Comparison of ENCODE assay signal across 8 cellular contexts in the genomic region with DNA sequence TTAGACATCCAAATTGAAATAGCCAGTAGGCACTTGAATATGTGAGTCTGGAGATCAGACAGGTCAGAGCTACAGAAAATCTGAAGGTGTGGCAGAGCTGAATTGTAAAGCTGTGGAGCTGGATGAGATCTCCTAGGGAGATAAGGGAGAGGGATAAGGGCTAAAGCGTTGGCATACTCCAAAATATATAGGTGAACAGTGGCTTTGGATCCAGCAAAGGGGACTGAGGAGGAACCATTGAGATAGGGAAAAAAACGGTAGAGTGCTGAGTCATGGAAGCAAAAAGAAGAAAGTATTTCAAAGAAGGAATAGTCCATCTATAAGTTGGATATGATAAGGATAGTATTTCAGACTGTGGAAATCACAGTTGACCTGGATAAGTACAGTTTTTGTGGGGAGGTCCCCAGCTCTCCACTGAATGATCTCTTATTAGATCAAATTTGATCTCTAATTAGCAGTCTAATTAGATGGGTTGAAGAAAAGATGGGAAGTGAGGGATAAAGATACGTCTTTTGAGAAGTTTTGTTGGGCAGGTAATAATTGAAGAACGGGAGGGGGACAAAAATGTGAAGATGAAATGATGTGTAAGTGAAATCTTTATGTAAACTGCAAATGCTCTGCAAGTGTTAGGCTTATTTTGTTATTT. TPM values are rescaled to one million over a fixed set of nuclear protein-coding genes. Genes with fewer than 3 reads are reported as not detected.
DNase-seq lines count a peak whose midpoint lies in the region; ATAC-seq and TF ChIP-seq lines count a peak whose summit lies in the region.

No MANE protein-coding gene starts in this region.

- peak overlapping the region; percentile 90 for H3K9ac ChIP-seq in HUES64 (ENCODE audit: low read depth, low read length)

- H3K36me3 ChIP-seq in HUES64 (ENCODE audit: insufficient read depth, low read length) (no peaks in the 10 kb centered on the region), mesodermal cell (ENCODE audit: control insufficient read depth, insufficient read depth, low read length) (peaks cover 7% of the 10 kb centered on the region)

- no peaks in the 10 kb centered on the region for H3K27me3 ChIP-seq in HUES64 (ENCODE audit: insufficient read depth, low read length)

- ATAC-seq in GM19328 (IDR thresholded peaks at IDR 0.05; ENCODE audit: unreplicated experiment) (no peak), HG02852 (IDR thresholded peaks at IDR 0.05; ENCODE audit: unreplicated experiment) (no peak)

- DNase-seq in ACHN (peak; percentile 18), choroid plexus epithelial cell (ENCODE audit: low read depth) (peak; percentile 11), RPMI8226 (no peak), EL (no peak)

- TF ChIP-seq CTCF in choroid plexus epithelial cell (conservative IDR thresholded peaks at IDR 0.05; ENCODE audit: low read depth, low read length), result no peak

- peaks cover 5% of the 10 kb centered on the region; the same call in 1 of the 2 replicates for H3K4me1 ChIP-seq in HUES64 (ENCODE audit: insufficient read depth, low read length)
- H3K4me1 ChIP-seq in mesodermal cell (ENCODE audit: control insufficient read depth, insufficient read depth, low read length, poor library complexity, severe bottlenecking), result no peaks in the 10 kb centered on the region

- H3K4me3 ChIP-seq in HUES64 (ENCODE audit: low read length) (peak overlapping the region; percentile 95), choroid plexus epithelial cell (ENCODE audit: low read depth, low read length) (peak overlapping the region; percentile 85), mesodermal cell (ENCODE audit: extremely low read depth, insufficient read depth, low read length, poor library complexity, severe bottlenecking) (peak overlapping the region; percentile 66)

- H3K9me3 ChIP-seq in HUES64 (ENCODE audit: insufficient read depth, low read depth, low read length), result no peaks in the 10 kb centered on the region
- H3K9me3 ChIP-seq in mesodermal cell (ENCODE audit: control insufficient read depth, low read length), result no peaks in the 10 kb centered on the region

- in situ Hi-C loops in ACHN (cut with HindIII; ENCODE audit: low pct_ligation_motif_present, low pct_unique_long_range_greater_than_20kb, low sequenced_read_pairs), result no loop called here

- 59% methylated on average over 4 of the region's 4 CpGs for WGBS in HUES64
- WGBS in mesodermal cell (ENCODE audit: insufficient coverage in 2 of 2), 2 experiments, result 59 to 69% methylated on average over 4 of the region's 4 CpGs

- H3K27ac ChIP-seq in HUES64 (ENCODE audit: low read depth, low read length), result peak overlapping the region; percentile 94; the same call in 1 of the 2 replicates
- peak overlapping the region; percentile 86 for H3K27ac ChIP-seq in mesodermal cell (ENCODE audit: low read depth, low read length, severe bottlenecking)

RNA-seq across cellular contexts. Expression of a gene that starts 0.6 kb away (rescaled TPM):
- polyA plus RNA-seq in HUES64 (2013, experiment 1 of 2), result 14.2 TPM
- polyA plus RNA-seq in HUES64 (2013, experiment 2 of 2), result 15.9 TPM
- 17.0 TPM for polyA plus RNA-seq in mesodermal cell (2013, experiment 1 of 2)
- 16.7 TPM for polyA plus RNA-seq in mesodermal cell (2013, experiment 2 of 2)

RNA-seq across cellular contexts. Expression of a gene that starts 18.3 kb away (rescaled TPM):
- polyA plus RNA-seq in HUES64 (2013, experiment 1 of 2), result 24.9 TPM
- 25.2 TPM for polyA plus RNA-seq in HUES64 (2013, experiment 2 of 2)
- 24.1 TPM for polyA plus RNA-seq in mesodermal cell (2013, experiment 1 of 2)
- polyA plus RNA-seq in mesodermal cell (2013, experiment 2 of 2), result 24.8 TPM

RNA-seq across cellular contexts. Expression of a gene that starts 50.9 kb away (rescaled TPM):
- 2.1 TPM for polyA plus RNA-seq in HUES64 (2013, experiment 1 of 2)
- 1.8 TPM for polyA plus RNA-seq in HUES64 (2013, experiment 2 of 2)
- 0.96 TPM for polyA plus RNA-seq in mesodermal cell (2013, experiment 1 of 2)
- 0.91 TPM for polyA plus RNA-seq in mesodermal cell (2013, experiment 2 of 2)

RNA-seq across cellular contexts. Expression of a gene that starts 51.6 kb away (rescaled TPM):
- 2.9 TPM for polyA plus RNA-seq in HUES64 (2013, experiment 1 of 2)
- polyA plus RNA-seq in HUES64 (2013, experiment 2 of 2), result 4.7 TPM
- 1.0 TPM for polyA plus RNA-seq in mesodermal cell (2013, experiment 1 of 2)
- 0.91 TPM for polyA plus RNA-seq in mesodermal cell (2013, experiment 2 of 2)

Comparison
In these comparisons a context has a peak if more than half of its experiments do, and no peak if none do; other contexts are left out.
1. DNase-seq: peak in ACHN (single experiment) and choroid plexus epithelial cell (single experiment); none in RPMI8226 (single experiment) and EL (single experiment).
2. Peak in every context shown above with its lines, with median percentiles within 50 percentile points of each other: H3K4me3 ChIP-seq.